Comparison of ENCODE assay signal across 9 cellular contexts in genomic region chr1:23207733-23208132, GRCh38. TPM values are rescaled to one million over a fixed set of nuclear protein-coding genes. Genes with fewer than 3 reads are reported as not detected.
A peak's percentile ranks its signal among the peaks of the same experiment; 100 is the strongest.
DNase-seq lines count a peak whose midpoint lies in the region; ATAC-seq, FAIRE-seq and TF ChIP-seq lines count a peak whose summit lies in the region.
"Not testable (repeated sequence)": the region's sequence is repeated elsewhere in the genome, so short reads cannot be mapped to it uniquely, and the experiment has no call there.
"Had no signal": no experiment of that assay in that cellular context is flagged by ENCODE, and none has a peak within 500 bp of the region (broad histone marks: within the 10 kb centered on the region; RNA-seq: fewer than 3 reads in every experiment).

No MANE protein-coding gene starts in this region.

- H3K9me3 ChIP-seq in A549; HCT116 (ENCODE audit: control insufficient read depth in 1 of 2, insufficient read depth in 1 of 2, low read depth in 1 of 2, low read length in 2 of 2): not testable (repeated sequence)

- H2AFZ ChIP-seq in HCT116 (ENCODE audit: low read depth, low read length, poor library complexity, severe bottlenecking): not testable (repeated sequence)

- intact Hi-C loops in HCT116 (cut with micrococcal nuclease): not testable (repeated sequence)

- H3K36me3 Mint-ChIP-seq in type B pancreatic cell: not testable (repeated sequence)

- not testable (repeated sequence) for H4K20me1 ChIP-seq in HCT116 (ENCODE audit: insufficient read depth)

- TF ChIP-seq POLR2A in A549 (IDR thresholded peaks at IDR 0.05; ENCODE audit: low read length); HCT116 (IDR thresholded peaks at IDR 0.05; ENCODE audit: borderline replicate concordance, extremely low read depth, insufficient read depth, insufficient read length): not testable (repeated sequence)

- not testable (repeated sequence) for H3K4me2 ChIP-seq in A549
- peak overlapping the region; percentile 47 for H3K4me2 ChIP-seq in HCT116 (ENCODE audit: low read length)

- WGBS in A549 (ENCODE audit: missing lambda C conversion rate): 85% methylated on average over 8 of the region's 8 CpGs

- H3K4me1 ChIP-seq in A549 (peaks cover 41% of the 10 kb centered on the region), HCT116 (ENCODE audit: control insufficient read depth in 1 of 2, insufficient read depth in 2 of 2, low read length in 2 of 2) (peaks cover 12 to 29% of the 10 kb centered on the region in 2 experiments)

- H3K27ac Mint-ChIP-seq in type B pancreatic cell: peak overlapping the region; percentile 85

- not testable (repeated sequence) for H3K27me3 ChIP-seq in HCT116 (ENCODE audit: insufficient read depth, low read length)

- H3K27ac ChIP-seq in A549: peak overlapping the region; percentile 20 to 69; a peak in 3 of 6 replicates
- H3K27ac ChIP-seq in HCT116 (ENCODE audit: low read depth, low read length): not testable (repeated sequence)

- not testable (repeated sequence) for H3K4me3 ChIP-seq in A549; HCT116 (replicated peaks in 1 of 2; ENCODE audit: low read depth in 1 of 2, low read length in 2 of 2)

- FAIRE-seq in A549 (lab: Jason Lieb, UNC): not testable (repeated sequence)

- RAD21 ChIA-PET in HCT116 (lab: Charles Lee; ENCODE audit: low non-redundant PET in 1 of 2, low total read pairs in 2 of 2, uncharacterized antibody in 2 of 2, unreplicated experiment in 2 of 2): not testable (repeated sequence)

- DNase-seq in A549 (ENCODE audit: low read depth in 1 of 2, low spot score in 1 of 2); HCT116 (ENCODE audit: low read depth, low spot score); type B pancreatic cell (ENCODE audit: extremely low spot score, unreplicated experiment): not testable (repeated sequence)
- peak; percentile 49 to 51 for DNase-seq in NCI-H524 (lab: John Stamatoyannopoulos, UW)
- DNase-seq in NCI-H82 (lab: John Stamatoyannopoulos, UW): peak; percentile 21

- not testable (repeated sequence) for ATAC-seq in A549
- peak; percentile 39 for ATAC-seq in HCT116

- POLR2A ChIA-PET in A549 (lab: Yijun Ruan, JAX) (interaction anchor here (0.6 kb wide), 1 partner anchor 41 kb away, joined by 16 read pairs; no protein-coding TSS in a partner anchor), HCT116 (lab: Charles Lee) (interaction anchor here (0.6 kb wide), 1 partner anchor 105 kb away, joined by 3 read pairs; no protein-coding TSS in a partner anchor)

- not testable (repeated sequence) for H3K9ac ChIP-seq in HCT116 (ENCODE audit: low read length)

- not testable (repeated sequence) for H3K79me2 ChIP-seq in HCT116 (ENCODE audit: insufficient read depth, low read length)

- H3K4me3 Mint-ChIP-seq in type B pancreatic cell: peak overlapping the region; percentile 72

- BruUV-seq in HCT116 (replicated peaks; lab: Mats Ljungman, UMichigan): not testable (repeated sequence)

- not testable (repeated sequence) for H3K9me2 ChIP-seq in HCT116 (ENCODE audit: insufficient read depth)

- TF ChIP-seq CTCF in A549 (IDR thresholded peaks at IDR 0.05); HCT116 (IDR thresholded peaks at IDR 0.05 in 2 of 3, conservative IDR thresholded peaks at IDR 0.05 in 1 of 3; ENCODE audit: borderline replicate concordance in 1 of 3, insufficient read depth in 1 of 3, low read depth in 2 of 3, low read length in 2 of 3): not testable (repeated sequence)
- peak; percentile 6 for TF ChIP-seq CTCF in type B pancreatic cell (conservative IDR thresholded peaks at IDR 0.05)

- TF ChIP-seq EP300 in A549 (IDR thresholded peaks at IDR 0.05): not testable (repeated sequence)

- H3K4me1 Mint-ChIP-seq in type B pancreatic cell (ENCODE audit: unreplicated experiment): not testable (repeated sequence)

- not testable (repeated sequence) for H3K9me3 Mint-ChIP-seq in type B pancreatic cell

- H3K36me3 ChIP-seq in HCT116 (ENCODE audit: control insufficient read depth in 1 of 2, insufficient read depth in 2 of 2, low read length in 2 of 2): not testable (repeated sequence)

- not testable (repeated sequence) for TF ChIP-seq RAD21 in A549 (conservative IDR thresholded peaks at IDR 0.05 in 1 of 2, IDR thresholded peaks at IDR 0.05 in 1 of 2); HCT116 (IDR thresholded peaks at IDR 0.05; ENCODE audit: low read depth)

- CTCF ChIA-PET in A549 (lab: Yijun Ruan, JAX): interaction anchor here (0.8 to 1.6 kb wide), 3 partner anchors 8 to 23 kb away, joined by 3 to 4 read pairs (median 3); partner anchors contain the start of gene HTR1D
- CTCF ChIA-PET in HCT116 (lab: Charles Lee): interaction anchor here (1.5 kb wide), 1 partner anchor 23 kb away, joined by 5 read pairs; no protein-coding TSS in a partner anchor

- peaks cover 19% of the 10 kb centered on the region for H3K27me3 Mint-ChIP-seq in type B pancreatic cell

TF ChIP-seq in HCT116, 20 proteins besides CTCF, POLR2A, EP300 and RAD21:
- peak; percentile 41; the same call in 1 of the 2 replicates for TF ChIP-seq EGR1 (IDR thresholded peaks at IDR 0.05; ENCODE audit: low read depth)

RNA-seq across cellular contexts. Expression of gene HTR1D, which starts 9.6 kb away (rescaled TPM):
- 8.5 and 11.2 TPM in 2 replicates for polyA plus RNA-seq in A549 (2011; rRNA removed)
- polyA plus RNA-seq in A549 (2012; cell fraction: cytosol; rRNA removed): 7.0 and 9.9 TPM in 2 replicates
- polyA plus RNA-seq in A549 (2012; cell fraction: nucleus; rRNA removed): 7.2 TPM in 2 replicates
- polyA plus RNA-seq in A549 (2017; fragmentation: RNase III; extraction: RNeasy Plus Mini Kit Qiagen cat#74134 plus additional on column Dnase treatment): 7.5 to 11.4 TPM (median 9.4 TPM) in 3 replicates
- polyA minus RNA-seq in A549 (2011; rRNA and poly(A)+ RNA removed): 11.4 and 11.6 TPM in 2 replicates
- 3.5 TPM for total RNA-seq in HCT116 (2021; ENCODE audit: unreplicated experiment)
- polyA plus RNA-seq in HCT116 (2012): 2.9 and 3.4 TPM in 2 replicates
- 0.92 and 10.5 TPM in 2 replicates for total RNA-seq in type B pancreatic cell (ENCODE audit: low replicate concordance)
- total RNA-seq: CD4-positive, alpha-beta memory T cell; CD4-positive, CD25-positive, alpha-beta regulatory T cell; CD8-positive, alpha-beta memory T cell had no signal
- polyA plus RNA-seq: CD14-positive monocyte; CD4-positive, alpha-beta memory T cell; CD4-positive, CD25-positive, alpha-beta regulatory T cell; CD8-positive, alpha-beta memory T cell had no signal

RNA-seq across cellular contexts. Expression of gene LUZP1, which starts 39.1 kb away (rescaled TPM):
- polyA plus RNA-seq in A549 (2011; rRNA removed) (18.3 and 26.2 TPM in 2 replicates), A549 (2017; fragmentation: RNase III; extraction: RNeasy Plus Mini Kit Qiagen cat#74134 plus additional on column Dnase treatment) (17.9 to 18.2 TPM (median 18.0 TPM) in 3 replicates)
- 4.7 and 6.1 TPM in 2 replicates for polyA plus RNA-seq in A549 (2012; cell fraction: cytosol; rRNA removed)
- 8.1 and 10.5 TPM in 2 replicates for polyA plus RNA-seq in A549 (2012; cell fraction: nucleus; rRNA removed)
- polyA minus RNA-seq in A549 (2011; rRNA and poly(A)+ RNA removed): 31.8 and 33.3 TPM in 2 replicates
- total RNA-seq in HCT116 (2021; ENCODE audit: unreplicated experiment) (22.4 TPM), type B pancreatic cell (ENCODE audit: low replicate concordance) (33.0 and 43.9 TPM in 2 replicates)
- 9.2 and 10.2 TPM in 2 replicates for polyA plus RNA-seq in HCT116 (2012)
